27 cellular contexts compared by ENCODE assay signal in the genomic region with DNA sequence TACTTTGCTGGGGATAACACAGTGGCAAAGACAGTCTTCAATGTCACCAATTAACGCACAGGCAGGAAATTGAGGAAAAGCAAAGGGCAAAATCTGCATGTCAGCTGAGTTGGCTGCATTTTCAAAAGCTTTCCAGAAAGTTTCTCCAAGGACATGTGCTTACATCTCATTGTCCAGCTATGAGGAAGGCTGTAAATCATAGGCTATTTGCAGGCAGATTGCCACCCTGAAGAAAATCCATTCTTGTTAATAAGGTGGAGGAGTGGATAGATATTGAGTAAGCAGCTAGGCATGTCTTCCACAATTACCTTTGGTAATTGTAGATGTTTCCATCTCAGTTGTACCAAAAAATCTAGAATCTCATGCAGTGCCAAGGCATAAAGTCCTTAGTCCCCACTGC.
"Had no signal": no experiment of that assay in that cellular context is flagged by ENCODE, and none has a peak within 500 bp of the region (broad histone marks: within the 10 kb centered on the region; RNA-seq: fewer than 3 reads in every experiment).

No MANE protein-coding gene starts in this region.

- H3K4me3 Mint-ChIP-seq: activated naive CD4-positive, alpha-beta T cell treated with anti-CD3 and anti-CD28 coated beads, Interleukin-2, amount 50 U/mL, for 24 hours; effector memory CD8-positive, alpha-beta T cell; mesothelial cell of epicardium; naive thymus-derived CD8-positive, alpha-beta T cell; neural progenitor cell; stimulated activated naive B cell treated with anti-CD40 and anti-IgM and Interleukin-4, amounts not matched to agents 10 μg/mL and 1 μg/mL and 100 μg/mL, for 72 hours had no signal

- H3K4me2 ChIP-seq: hepatocyte, neural progenitor cell had no signal

- FAIRE-seq: colon, urothelium cell line had no signal

- H3K27ac Mint-ChIP-seq: activated naive CD4-positive, alpha-beta T cell treated with anti-CD3 and anti-CD28 coated beads, Interleukin-2, amount 50 U/mL, for 24 hours; effector memory CD8-positive, alpha-beta T cell; mesothelial cell of epicardium; naive thymus-derived CD8-positive, alpha-beta T cell; neural progenitor cell; stimulated activated naive B cell treated with anti-CD40 and anti-IgM and Interleukin-4, amounts not matched to agents 10 μg/mL and 1 μg/mL and 100 μg/mL, for 72 hours had no signal

- H3K4me3 ChIP-seq: esophagus squamous epithelium, hepatocyte, neural progenitor cell, transverse colon had no signal

- H3K79me2 ChIP-seq: hepatocyte had no signal

- H3K27me3 Mint-ChIP-seq: activated naive CD4-positive, alpha-beta T cell treated with anti-CD3 and anti-CD28 coated beads, Interleukin-2, amount 50 U/mL, for 24 hours; effector memory CD8-positive, alpha-beta T cell; naive thymus-derived CD8-positive, alpha-beta T cell; stimulated activated naive B cell treated with anti-CD40 and anti-IgM and Interleukin-4, amounts not matched to agents 10 μg/mL and 1 μg/mL and 100 μg/mL, for 72 hours had no signal

- H3K9me3 ChIP-seq: esophagus squamous epithelium, transverse colon had no signal

- H3K36me3 ChIP-seq: brain microvascular endothelial cell, esophagus squamous epithelium, neural progenitor cell, transverse colon had no signal

- H3K27me3 ChIP-seq: brain microvascular endothelial cell, esophagus squamous epithelium, foreskin keratinocyte, hepatocyte, neural progenitor cell, transverse colon had no signal

- H3K9ac ChIP-seq: neural progenitor cell had no signal

- ATAC-seq: effector memory CD8-positive, alpha-beta T cell; foreskin keratinocyte; left ventricle myocardium superior; naive thymus-derived CD8-positive, alpha-beta T cell; sciatic nerve; stimulated activated naive B cell treated with anti-CD40 and anti-IgM and Interleukin-4, amounts not matched to agents 10 μg/mL and 1 μg/mL and 100 μg/mL, for 72 hours had no signal

- H3K4me1 Mint-ChIP-seq: activated naive CD4-positive, alpha-beta T cell treated with anti-CD3 and anti-CD28 coated beads, Interleukin-2, amount 50 U/mL, for 24 hours; mesothelial cell of epicardium; naive thymus-derived CD8-positive, alpha-beta T cell; stimulated activated naive B cell treated with anti-CD40 and anti-IgM and Interleukin-4, amounts not matched to agents 10 μg/mL and 1 μg/mL and 100 μg/mL, for 72 hours had no signal

- H3K27ac ChIP-seq: brain microvascular endothelial cell, esophagus squamous epithelium, foreskin keratinocyte, hepatocyte, neural progenitor cell, transverse colon had no signal

- H3K4me1 ChIP-seq: esophagus squamous epithelium, foreskin keratinocyte, neural progenitor cell, transverse colon had no signal

- H3K36me3 Mint-ChIP-seq: activated naive CD4-positive, alpha-beta T cell treated with anti-CD3 and anti-CD28 coated beads, Interleukin-2, amount 50 U/mL, for 24 hours; mesothelial cell of epicardium; naive thymus-derived CD8-positive, alpha-beta T cell; neural progenitor cell; stimulated activated naive B cell treated with anti-CD40 and anti-IgM and Interleukin-4, amounts not matched to agents 10 μg/mL and 1 μg/mL and 100 μg/mL, for 72 hours had no signal

- DNase-seq: activated CD4-positive, alpha-beta T cell treated with anti-CD3 and anti-CD28 coated beads for 1 hour; activated CD4-positive, alpha-beta T cell treated with anti-CD3 and anti-CD28 coated beads, Interleukin-2, amount 50 U/mL, for 1 hour; activated gamma-delta T cell treated with Interleukin-2 at 50 U/mL for 16 hours; activated T-cell treated with anti-CD3 and anti-CD28 coated beads, Interleukin-2, amount 50 U/mL, for 1 hour; aorta; brain microvascular endothelial cell; central memory CD4-positive, alpha-beta T cell; effector memory CD8-positive, alpha-beta T cell; esophagus squamous epithelium; glutamatergic neuron; left ventricle myocardium superior; mammary epithelial cell; naive thymus-derived CD8-positive, alpha-beta T cell; posterior cingulate gyrus; stimulated activated CD4-positive, alpha-beta T cell treated with anti-CD3 and anti-CD28 coated beads, Interleukin-2, amount 100 ng/mL, for 48 hours; stimulated activated CD8-positive, alpha-beta memory T cell treated with anti-CD3 and anti-CD28 coated beads, Interleukin-4, amount 100 ng/mL, for 48 hours; stimulated activated naive B cell treated with anti-CD40 and anti-IgM and Interleukin-4, amounts not matched to agents 10 μg/mL and 1 μg/mL and 100 μg/mL, for 72 hours; T-helper 9 cell; transverse colon had no signal

- H3K9me3 Mint-ChIP-seq: activated naive CD4-positive, alpha-beta T cell treated with anti-CD3 and anti-CD28 coated beads, Interleukin-2, amount 50 U/mL, for 24 hours had no signal

- H2AFZ ChIP-seq: hepatocyte, neural progenitor cell had no signal
